In the genomic region with DNA sequence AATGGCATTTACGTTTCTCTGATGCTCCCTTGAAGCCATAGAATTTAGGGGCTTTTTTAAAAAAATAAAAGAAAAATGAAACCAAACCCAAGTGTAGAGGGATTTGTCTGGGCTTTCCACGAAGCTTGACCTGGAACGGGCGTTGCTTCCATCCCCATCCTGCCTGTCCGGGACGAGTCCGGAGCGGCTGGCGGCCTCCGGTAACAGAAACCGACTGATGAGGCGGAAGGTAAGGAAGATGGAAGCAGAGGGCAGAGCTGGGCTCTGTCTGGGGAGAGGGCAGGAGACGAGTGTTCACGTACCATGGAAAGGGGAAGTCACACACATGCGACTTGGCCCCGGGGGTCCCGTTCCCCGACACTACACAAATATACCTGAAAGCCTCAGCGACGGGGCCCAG, we compare ENCODE assay signal across 1 cellular context.
TF ChIP-seq lines count a peak whose summit lies in the region.

No MANE protein-coding gene starts in this region.

TF ChIP-seq in IMR-90, 13 proteins besides CTCF, POLR2A, EP300 and RAD21:
- no peak for TF ChIP-seq MAZ (IDR thresholded peaks at IDR 0.05; ENCODE audit: borderline replicate concordance, low read depth, low read length)
- no peak for TF ChIP-seq SMC3 (IDR thresholded peaks at IDR 0.05; ENCODE audit: low read depth, low read length)
- TF ChIP-seq FOS (IDR thresholded peaks at IDR 0.05; ENCODE audit: low read depth, low read length) = no peak
- TF ChIP-seq RCOR1 (IDR thresholded peaks at IDR 0.05; ENCODE audit: insufficient replicate concordance, low read length) = no peak
- no peak for TF ChIP-seq BHLHE40 (IDR thresholded peaks at IDR 0.05; ENCODE audit: low read depth, low read length)
- no peak for TF ChIP-seq NFE2L2 (IDR thresholded peaks at IDR 0.05; ENCODE audit: low read depth, low read length)
- TF ChIP-seq, protein P1, sequence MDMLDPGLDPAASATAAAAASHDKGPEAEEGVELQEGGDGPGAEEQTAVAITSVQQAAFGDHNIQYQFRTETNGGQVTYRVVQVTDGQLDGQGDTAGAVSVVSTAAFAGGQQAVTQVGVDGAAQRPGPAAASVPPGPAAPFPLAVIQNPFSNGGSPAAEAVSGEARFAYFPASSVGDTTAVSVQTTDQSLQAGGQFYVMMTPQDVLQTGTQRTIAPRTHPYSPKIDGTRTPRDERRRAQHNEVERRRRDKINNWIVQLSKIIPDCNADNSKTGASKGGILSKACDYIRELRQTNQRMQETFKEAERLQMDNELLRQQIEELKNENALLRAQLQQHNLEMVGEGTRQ (IDR thresholded peaks at IDR 0.05; ENCODE audit: low read depth, low read length) = no peak
- TF ChIP-seq CEBPB (IDR thresholded peaks at IDR 0.05; ENCODE audit: low read depth, low read length) = no peak
- TF ChIP-seq MAFK (IDR thresholded peaks at IDR 0.05; ENCODE audit: low read depth, low read length) = no peak
- TF ChIP-seq MXI1 (IDR thresholded peaks at IDR 0.05; ENCODE audit: borderline replicate concordance, low read depth, low read length) = no peak
- TF ChIP-seq CHD1 (IDR thresholded peaks at IDR 0.05; ENCODE audit: low read depth, low read length) = no peak
- TF ChIP-seq RFX5 (IDR thresholded peaks at IDR 0.05; ENCODE audit: low read depth, low read length) = no peak
- TF ChIP-seq, protein P2, sequence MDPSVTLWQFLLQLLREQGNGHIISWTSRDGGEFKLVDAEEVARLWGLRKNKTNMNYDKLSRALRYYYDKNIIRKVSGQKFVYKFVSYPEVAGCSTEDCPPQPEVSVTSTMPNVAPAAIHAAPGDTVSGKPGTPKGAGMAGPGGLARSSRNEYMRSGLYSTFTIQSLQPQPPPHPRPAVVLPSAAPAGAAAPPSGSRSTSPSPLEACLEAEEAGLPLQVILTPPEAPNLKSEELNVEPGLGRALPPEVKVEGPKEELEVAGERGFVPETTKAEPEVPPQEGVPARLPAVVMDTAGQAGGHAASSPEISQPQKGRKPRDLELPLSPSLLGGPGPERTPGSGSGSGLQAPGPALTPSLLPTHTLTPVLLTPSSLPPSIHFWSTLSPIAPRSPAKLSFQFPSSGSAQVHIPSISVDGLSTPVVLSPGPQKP (IDR thresholded peaks at IDR 0.05; ENCODE audit: borderline replicate concordance, low read depth, low read length) = no peak
